8 cellular contexts compared by ENCODE assay signal in the genomic region with DNA sequence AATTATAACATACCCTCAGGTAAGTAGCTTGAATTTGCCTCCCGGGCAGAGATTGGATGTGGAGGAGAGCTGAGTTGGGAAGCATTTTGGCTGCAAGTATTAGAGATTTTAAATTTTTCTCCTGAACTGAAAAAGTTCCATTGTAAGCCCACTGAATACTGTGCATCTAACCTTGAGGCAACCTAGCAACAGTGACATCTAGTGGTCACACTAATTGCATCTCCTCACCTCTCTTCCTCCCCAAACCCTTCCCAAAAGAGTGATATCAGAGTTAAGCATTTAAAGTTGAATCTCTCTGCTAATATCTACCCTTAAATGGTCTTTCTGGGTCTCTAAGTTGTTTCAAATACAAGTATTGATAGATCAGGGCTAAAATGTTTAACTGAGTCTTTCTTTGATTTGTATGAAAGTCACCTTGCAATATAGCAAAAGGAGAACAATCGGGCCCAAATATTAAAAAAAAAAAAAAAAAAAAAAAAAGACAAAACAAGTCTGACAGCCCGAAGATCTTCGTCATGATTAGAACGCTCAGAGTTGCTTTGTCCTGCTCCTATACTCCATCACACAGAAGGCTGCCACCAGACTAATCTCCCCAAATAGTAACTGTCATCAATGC. TPM values are rescaled to one million over a fixed set of nuclear protein-coding genes. Genes with fewer than 3 reads are reported as not detected.
DNase-seq lines count a peak whose midpoint lies in the region; ATAC-seq and TF ChIP-seq lines count a peak whose summit lies in the region.

No MANE protein-coding gene starts in this region.

- ATAC-seq in GM19324 (IDR thresholded peaks at IDR 0.05; ENCODE audit: low FRiP score, unreplicated experiment), result peak; percentile 78
- peak; percentile 75 for ATAC-seq in HG03520 (IDR thresholded peaks at IDR 0.05; ENCODE audit: unreplicated experiment)
- ATAC-seq in stimulated activated naive CD8-positive, alpha-beta T cell treated with anti-CD3 and anti-CD28 coated beads, Interleukin-15, amount 100 ng/mL, for 72 hours, result peak; percentile 64

- no peaks in the 10 kb centered on the region for H3K36me3 Mint-ChIP-seq in brain

- H3K9me3 Mint-ChIP-seq in brain, result peaks cover 0 to 9% (median 2%) of the 10 kb centered on the region in 5 experiments
- peaks cover 0 to 3% of the 10 kb centered on the region in 2 donors for H3K9me3 Mint-ChIP-seq in stimulated activated naive CD8-positive, alpha-beta T cell treated with anti-CD3 and anti-CD28 coated beads, Interleukin-15, amount 100 ng/mL, for 72 hours

- no peak overlapping the region for H3K4me3 Mint-ChIP-seq in brain
- H3K4me3 Mint-ChIP-seq in stimulated activated naive CD8-positive, alpha-beta T cell treated with anti-CD3 and anti-CD28 coated beads, Interleukin-15, amount 100 ng/mL, for 72 hours, result no peak overlapping the region

- H3K4me1 Mint-ChIP-seq in brain, result no peaks in the 10 kb centered on the region
- no peaks in the 10 kb centered on the region for H3K4me1 Mint-ChIP-seq in stimulated activated naive CD8-positive, alpha-beta T cell treated with anti-CD3 and anti-CD28 coated beads, Interleukin-15, amount 100 ng/mL, for 72 hours

- peak; percentile 64 to 78 for TF ChIP-seq CTCF in brain (conservative IDR thresholded peaks at IDR 0.05)

- peaks cover 4% of the 10 kb centered on the region for H3K27me3 Mint-ChIP-seq in brain
- peaks cover 29% of the 10 kb centered on the region for H3K27me3 Mint-ChIP-seq in stimulated activated naive CD8-positive, alpha-beta T cell treated with anti-CD3 and anti-CD28 coated beads, Interleukin-15, amount 100 ng/mL, for 72 hours

- DNase-seq in DMS114 treated with DMSO at 0.1 percent for 48 hours (lab: John Stamatoyannopoulos, UW; ENCODE audit: unreplicated experiment) (peak; percentile 50), NCI-H748 (lab: John Stamatoyannopoulos, UW; ENCODE audit: unreplicated experiment) (peak; percentile 84), iPS-NIHi7 (ENCODE audit: extremely low spot score) (peak; percentile 74), GM19240 (ENCODE audit: insufficient read length, low spot score) (no peak)
- peak; percentile 3 to 9 for DNase-seq in stimulated activated naive CD8-positive, alpha-beta T cell treated with anti-CD3 and anti-CD28 coated beads, Interleukin-15, amount 100 ng/mL, for 72 hours

- no peak overlapping the region for H3K27ac Mint-ChIP-seq in brain
- no peak overlapping the region for H3K27ac Mint-ChIP-seq in stimulated activated naive CD8-positive, alpha-beta T cell treated with anti-CD3 and anti-CD28 coated beads, Interleukin-15, amount 100 ng/mL, for 72 hours

RNA-seq across cellular contexts. Expression of a gene that starts 40.4 kb away (rescaled TPM):
- 8.8 TPM for polyA plus RNA-seq in brain (ENCODE audit: insufficient read depth, low read depth, low replicate concordance)

RNA-seq across cellular contexts. Expression of a gene that starts 52.4 kb away (rescaled TPM):
- 17.8 TPM for polyA plus RNA-seq in brain (ENCODE audit: insufficient read depth, low read depth, low replicate concordance)

RNA-seq across cellular contexts. Expression of a gene that starts 59.7 kb away (rescaled TPM):
- 5.5 TPM for polyA plus RNA-seq in brain (ENCODE audit: insufficient read depth, low read depth, low replicate concordance)
